ENCODE assay signal across 19 cellular contexts in the genomic region with DNA sequence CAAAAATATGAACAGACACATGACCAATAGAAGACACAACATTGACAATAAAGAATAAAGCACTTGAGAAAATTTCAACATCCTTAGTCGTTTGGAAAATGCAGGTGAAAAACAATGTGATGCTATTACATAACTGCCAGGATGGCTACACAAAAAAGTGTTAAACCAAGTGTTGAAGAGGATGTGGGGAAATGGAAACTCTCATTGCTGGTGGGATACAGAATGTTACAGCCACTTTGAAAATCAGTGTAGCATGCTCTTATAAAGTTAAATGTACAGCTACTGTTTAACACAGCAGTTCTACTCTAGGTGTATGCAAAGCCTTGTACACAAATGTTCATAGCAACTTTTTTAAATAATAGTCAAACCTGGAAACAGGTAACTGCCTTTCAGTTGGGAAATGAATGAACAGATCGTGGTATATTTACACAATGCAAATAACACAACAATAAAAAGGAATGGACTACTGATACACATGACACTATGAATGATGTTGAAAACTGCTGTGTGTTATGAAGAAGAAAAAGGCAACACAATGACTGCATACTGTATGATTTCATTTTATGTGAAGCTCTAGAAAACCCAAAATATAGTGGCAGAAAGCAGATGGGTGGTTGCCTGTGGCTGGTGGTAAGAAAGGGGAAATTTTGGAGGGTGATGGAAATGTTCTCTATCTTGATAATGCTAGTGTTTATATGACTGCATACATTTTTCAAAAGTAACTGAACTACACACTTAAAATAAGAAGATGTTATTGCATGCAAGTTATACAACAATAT.
"Had no signal": no experiment of that assay in that cellular context is flagged by ENCODE, and none has a peak within 500 bp of the region (broad histone marks: within the 10 kb centered on the region; RNA-seq: fewer than 3 reads in every experiment).

No MANE protein-coding gene starts in this region.

- ATAC-seq: Panc1, PC-3 had no signal

- DNase-seq: KBM-7, MV-4-11, NCI-H1048, NCI-H1105, NCI-H1417, NCI-H1436 treated with DMSO at 0.1 percent for 48 hours, NCI-H1694, NCI-H187 treated with DMSO at 0.1 percent for 48 hours, NCI-H2029 treated with DMSO at 0.1 percent for 48 hours, NCI-H2171 treated with DMSO at 0.1 percent for 48 hours, NCI-H345, NCI-H446 treated with DMSO at 0.1 percent for 48 hours, NCI-H510A treated with DMSO at 0.1 percent for 48 hours, NCI-H526 treated with DMSO at 0.1 percent for 48 hours, NCI-H748 treated with DMSO at 0.1 percent for 48 hours, PC-3, SHP77, SK-N-SH had no signal
